In genomic region chr17:82518826-82519810, GRCh38 we compare ENCODE assay signal across 1 cellular context.
TF ChIP-seq lines count a peak whose summit lies in the region.

Gene FOXK2 (plus strand): TSS chr17:82519732. CDS start chr17:82519889, 157 bp downstream.

TF ChIP-seq in K562, 482 proteins besides CTCF, POLR2A, EP300 and RAD21 (continued from another document and continues in another):
- TF ChIP-seq NCOA2 (IDR thresholded peaks at IDR 0.05; ENCODE audit: partially characterized antibody in 2 of 2) (no peak), POLR2AphosphoS2 (IDR thresholded peaks at IDR 0.05; ENCODE audit: low read length) (no peak), SAFB (IDR thresholded peaks at IDR 0.05; ENCODE audit: borderline replicate concordance, low read depth, low read length) (peak; percentile 88), ZZZ3 (IDR thresholded peaks at IDR 0.05) (no peak), ZC3H4 (CRISPR knock-in tag; IDR thresholded peaks at IDR 0.05; ENCODE audit: borderline replicate concordance) (no peak), ZNF79 (CRISPR knock-in tag; IDR thresholded peaks at IDR 0.05; ENCODE audit: low read depth) (no peak), ZNF184 (CRISPR knock-in tag; IDR thresholded peaks at IDR 0.05) (no peak), MAFF (IDR thresholded peaks at IDR 0.05; ENCODE audit: low read length) (no peak), MAZ (CRISPR knock-in tag; conservative IDR thresholded peaks at IDR 0.05 in 1 of 2, IDR thresholded peaks at IDR 0.05 in 1 of 2) (peak; percentile 62 to 88), MTA2 (IDR thresholded peaks at IDR 0.05; ENCODE audit: low read depth) (no peak), FOXJ3 (CRISPR knock-in tag; IDR thresholded peaks at IDR 0.05) (no peak), ZNF431 (CRISPR knock-in tag; IDR thresholded peaks at IDR 0.05) (no peak), SFPQ (IDR thresholded peaks at IDR 0.05; ENCODE audit: low read depth, low read length) (no peak), RAD51 (IDR thresholded peaks at IDR 0.05; ENCODE audit: borderline replicate concordance, low read depth) (peak; percentile 11; the same call in 1 of the 2 replicates), MTA1 (IDR thresholded peaks at IDR 0.05; ENCODE audit: borderline replicate concordance) (peak; percentile 60; the same call in 1 of the 2 replicates), SPI1 (IDR thresholded peaks at IDR 0.05; ENCODE audit: borderline replicate concordance, low read depth, low read length) (no peak), TAF1 (IDR thresholded peaks at IDR 0.05; ENCODE audit: control insufficient read depth, extremely low read depth, insufficient read depth, low read length, severe bottlenecking) (peak; percentile 55), TEAD4 (IDR thresholded peaks at IDR 0.05; ENCODE audit: low read length) (0 out of 2 replicates have a peak, but pooled peaks have one; percentile 31), TEAD4 (CRISPR knock-in tag; IDR thresholded peaks at IDR 0.05; ENCODE audit: borderline replicate concordance) (no peak), E2F6 (IDR thresholded peaks at IDR 0.05; ENCODE audit: borderline replicate concordance in 1 of 2, extremely low read depth in 1 of 2, insufficient read depth in 1 of 2, insufficient read length in 1 of 2, low read depth in 1 of 2, low read length in 1 of 2, poor library complexity in 1 of 2, severe bottlenecking in 1 of 2) (peak; percentile 91 to 95), NR0B1 (IDR thresholded peaks at IDR 0.05; ENCODE audit: partially characterized antibody) (no peak), CLOCK (CRISPR knock-in tag; IDR thresholded peaks at IDR 0.05; ENCODE audit: borderline replicate concordance) (no peak), MBD2 (IDR thresholded peaks at IDR 0.05; ENCODE audit: borderline replicate concordance, low read depth) (peak; percentile 90), SIN3A (IDR thresholded peaks at IDR 0.05; ENCODE audit: borderline replicate concordance in 2 of 2, control insufficient read depth in 1 of 2, low read depth in 2 of 2, low read length in 2 of 2) (no peak; a peak in 1 of 4 replicates), STAT5B (CRISPR knock-in tag; IDR thresholded peaks at IDR 0.05) (no peak), CBFB (CRISPR knock-in tag; IDR thresholded peaks at IDR 0.05) (no peak), CGGBP1 (CRISPR knock-in tag; IDR thresholded peaks at IDR 0.05) (no peak), PYGO2 (tag; IDR thresholded peaks at IDR 0.05) (no peak), POLR3G (IDR thresholded peaks at IDR 0.05; ENCODE audit: extremely low read depth, insufficient read length, insufficient replicate concordance) (no peak), BRF2 (IDR thresholded peaks at IDR 0.05; ENCODE audit: borderline replicate concordance, insufficient read depth, insufficient read length) (no peak), HES1 (IDR thresholded peaks at IDR 0.05; ENCODE audit: low read depth) (peak; percentile 47; the same call in 1 of the 2 replicates), ZNF592 (IDR thresholded peaks at IDR 0.05) (peak; percentile 94), ZBTB1 (CRISPR knock-in tag; IDR thresholded peaks at IDR 0.05; ENCODE audit: borderline replicate concordance, low read depth) (peak; percentile 38; the same call in 1 of the 2 replicates), ZBTB2 (IDR thresholded peaks at IDR 0.05) (peak; percentile 85), KLF16 (IDR thresholded peaks at IDR 0.05) (no peak), NKRF (IDR thresholded peaks at IDR 0.05; ENCODE audit: borderline replicate concordance) (peak; percentile 83), NFXL1 (CRISPR knock-in tag; IDR thresholded peaks at IDR 0.05) (no peak), GABPB1 (CRISPR knock-in tag; IDR thresholded peaks at IDR 0.05) (peak; percentile 65; the same call in 1 of the 2 replicates)
